27 cellular contexts compared by ENCODE assay signal in the genomic region with DNA sequence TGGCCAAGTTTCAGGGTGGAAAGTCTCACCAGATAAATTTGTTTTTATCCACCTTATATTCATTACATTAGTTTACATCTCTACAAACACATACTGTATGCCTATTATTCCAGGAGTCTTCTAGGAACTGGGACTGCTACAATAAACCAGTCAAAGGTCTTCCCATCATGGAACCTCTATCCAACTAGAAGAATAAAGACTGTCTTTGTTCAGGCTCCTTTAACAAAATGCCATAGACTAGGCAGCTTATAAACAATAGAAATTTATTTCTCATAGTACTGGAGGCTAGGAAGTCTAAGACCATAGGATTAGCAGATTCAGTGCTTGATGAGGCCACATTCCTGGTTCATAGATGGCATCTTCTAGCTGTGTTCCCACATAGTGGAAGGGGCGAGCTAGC.
"Had no signal": no experiment of that assay in that cellular context is flagged by ENCODE, and none has a peak within 500 bp of the region (broad histone marks: within the 10 kb centered on the region; RNA-seq: fewer than 3 reads in every experiment).

No MANE protein-coding gene starts in this region.

- H3K36me3 Mint-ChIP-seq: stimulated activated effector memory CD8-positive, alpha-beta T cell treated with anti-CD3 and anti-CD28 coated beads, Interleukin-12 subunit alpha, Interleukin-12 subunit beta, amount 100 ng/mL, for 72 hours; stimulated activated memory B cell treated with anti-CD40 and anti-IgM and Interleukin-4, amounts not matched to agents 10 μg/mL and 1 μg/mL and 100 μg/mL, for 72 hours; stimulated activated naive B cell treated with anti-CD40 and anti-IgM and Interleukin-4, amounts not matched to agents 10 μg/mL and 1 μg/mL and 100 μg/mL, for 72 hours had no signal

- H3K36me3 ChIP-seq: stomach, suprapubic skin, thoracic aorta, thyroid gland, tibial artery, transverse colon, upper lobe of left lung, upper lobe of right lung, uterus, vagina had no signal

- H3K4me1 ChIP-seq: stomach, suprapubic skin, testis, thyroid gland, tibial artery, transverse colon, upper lobe of left lung, upper lobe of right lung, uterus, vagina had no signal

- H3K4me3 Mint-ChIP-seq: stimulated activated effector memory CD8-positive, alpha-beta T cell treated with anti-CD3 and anti-CD28 coated beads, Interleukin-12 subunit alpha, Interleukin-12 subunit beta, amount 100 ng/mL, for 72 hours; stimulated activated memory B cell treated with anti-CD40 and anti-IgM and Interleukin-4, amounts not matched to agents 10 μg/mL and 1 μg/mL and 100 μg/mL, for 72 hours; stimulated activated naive B cell treated with anti-CD40 and anti-IgM and Interleukin-4, amounts not matched to agents 10 μg/mL and 1 μg/mL and 100 μg/mL, for 72 hours; stimulated activated naive CD8-positive, alpha-beta T cell treated with anti-CD3 and anti-CD28 coated beads, Interleukin-15, amount 100 ng/mL, for 72 hours; stimulated activated naive CD8-positive, alpha-beta T cell treated with anti-CD3 and anti-CD28 coated beads, Interleukin-15, Interleukin-2, amounts not matched to agents 100 ng/mL and 50 ng/mL, for 24 hours; type B pancreatic cell had no signal

- H3K9me3 Mint-ChIP-seq: stimulated activated effector memory CD8-positive, alpha-beta T cell treated with anti-CD3 and anti-CD28 coated beads, Interleukin-12 subunit alpha, Interleukin-12 subunit beta, amount 100 ng/mL, for 72 hours; stimulated activated memory B cell treated with anti-CD40 and anti-IgM and Interleukin-4, amounts not matched to agents 10 μg/mL and 1 μg/mL and 100 μg/mL, for 72 hours; stimulated activated naive B cell treated with anti-CD40 and anti-IgM and Interleukin-4, amounts not matched to agents 10 μg/mL and 1 μg/mL and 100 μg/mL, for 72 hours; stimulated activated naive CD8-positive, alpha-beta T cell treated with anti-CD3 and anti-CD28 coated beads, Interleukin-15, amount 100 ng/mL, for 72 hours; stimulated activated naive CD8-positive, alpha-beta T cell treated with anti-CD3 and anti-CD28 coated beads, Interleukin-15, Interleukin-2, amounts not matched to agents 100 ng/mL and 50 ng/mL, for 24 hours; type B pancreatic cell had no signal

- DNase-seq: stimulated activated CD4-positive, alpha-beta T cell treated with anti-CD3 and anti-CD28 coated beads, Interleukin-2, amount 100 ng/mL, for 48 hours; stimulated activated CD4-positive, alpha-beta T cell treated with anti-CD3 and anti-CD28 coated beads, Interleukin-4, amount 100 ng/mL, for 1 hour; stimulated activated CD4-positive, alpha-beta T cell treated with anti-CD3 and anti-CD28 coated beads, Interleukin-4, amount 100 ng/mL, for 24 hours; stimulated activated CD4-positive, alpha-beta T cell treated with anti-CD3 and anti-CD28 coated beads, Interleukin-4, amount 100 ng/mL, for 4 hours; stimulated activated CD8-positive, alpha-beta memory T cell treated with anti-CD3 and anti-CD28 coated beads, Interleukin-4, amount 100 ng/mL, for 48 hours; stimulated activated naive B cell treated with anti-CD40 and anti-IgM and Interleukin-4, amounts not matched to agents 10 μg/mL and 1 μg/mL and 100 μg/mL, for 72 hours; stimulated activated naive CD4-positive, alpha-beta T cell; stimulated activated naive CD4-positive, alpha-beta T cell treated with Interleukin-2 at 50 U/mL for 16 hours; stimulated activated naive CD8-positive, alpha-beta T cell treated with anti-CD3 and anti-CD28 coated beads, Interleukin-15, amount 100 ng/mL, for 72 hours; stimulated activated naive CD8-positive, alpha-beta T cell treated with anti-CD3 and anti-CD28 coated beads, Interleukin-15, Interleukin-2, amounts not matched to agents 100 U/mL and 50 U/mL, for 24 hours; stomach; substantia nigra; testis; thyroid gland; tibial artery; transverse colon; trophoblast cell; upper lobe of left lung; upper lobe of right lung; uterus had no signal

- H3K4me3 ChIP-seq: stomach, suprapubic skin, testis, thoracic aorta, thyroid gland, tibial artery, transverse colon, upper lobe of left lung, upper lobe of right lung, uterus, vagina had no signal

- H3K4me1 Mint-ChIP-seq: stimulated activated effector memory CD8-positive, alpha-beta T cell treated with anti-CD3 and anti-CD28 coated beads, Interleukin-12 subunit alpha, Interleukin-12 subunit beta, amount 100 ng/mL, for 72 hours; stimulated activated memory B cell treated with anti-CD40 and anti-IgM and Interleukin-4, amounts not matched to agents 10 μg/mL and 1 μg/mL and 100 μg/mL, for 72 hours; stimulated activated naive B cell treated with anti-CD40 and anti-IgM and Interleukin-4, amounts not matched to agents 10 μg/mL and 1 μg/mL and 100 μg/mL, for 72 hours; stimulated activated naive CD8-positive, alpha-beta T cell treated with anti-CD3 and anti-CD28 coated beads, Interleukin-15, amount 100 ng/mL, for 72 hours had no signal

- H3K27ac ChIP-seq: stomach, suprapubic skin, testis, thoracic aorta, thyroid gland, tibial artery, transverse colon, upper lobe of left lung, upper lobe of right lung, uterus, vagina had no signal

- H3K9me3 ChIP-seq: stomach, suprapubic skin, testis, thoracic aorta, thyroid gland, tibial artery, transverse colon, upper lobe of left lung, upper lobe of right lung, uterus, vagina had no signal

- H3K27me3 Mint-ChIP-seq: stimulated activated memory B cell treated with anti-CD40 and anti-IgM and Interleukin-4, amounts not matched to agents 10 μg/mL and 1 μg/mL and 100 μg/mL, for 72 hours; stimulated activated naive B cell treated with anti-CD40 and anti-IgM and Interleukin-4, amounts not matched to agents 10 μg/mL and 1 μg/mL and 100 μg/mL, for 72 hours; stimulated activated naive CD8-positive, alpha-beta T cell treated with anti-CD3 and anti-CD28 coated beads, Interleukin-15, amount 100 ng/mL, for 72 hours; stimulated activated naive CD8-positive, alpha-beta T cell treated with anti-CD3 and anti-CD28 coated beads, Interleukin-15, Interleukin-2, amounts not matched to agents 100 ng/mL and 50 ng/mL, for 24 hours; type B pancreatic cell had no signal

- H3K27ac Mint-ChIP-seq: stimulated activated effector memory CD8-positive, alpha-beta T cell treated with anti-CD3 and anti-CD28 coated beads, Interleukin-12 subunit alpha, Interleukin-12 subunit beta, amount 100 ng/mL, for 72 hours; stimulated activated memory B cell treated with anti-CD40 and anti-IgM and Interleukin-4, amounts not matched to agents 10 μg/mL and 1 μg/mL and 100 μg/mL, for 72 hours; stimulated activated naive B cell treated with anti-CD40 and anti-IgM and Interleukin-4, amounts not matched to agents 10 μg/mL and 1 μg/mL and 100 μg/mL, for 72 hours; stimulated activated naive CD8-positive, alpha-beta T cell treated with anti-CD3 and anti-CD28 coated beads, Interleukin-15, amount 100 ng/mL, for 72 hours; stimulated activated naive CD8-positive, alpha-beta T cell treated with anti-CD3 and anti-CD28 coated beads, Interleukin-15, Interleukin-2, amounts not matched to agents 100 ng/mL and 50 ng/mL, for 24 hours; type B pancreatic cell had no signal

- H3K27me3 ChIP-seq: stomach, suprapubic skin, testis, thyroid gland, tibial artery, transverse colon, upper lobe of left lung, upper lobe of right lung, uterus, vagina had no signal
